Comparison of ENCODE assay signal across 15 cellular contexts in the genomic region with DNA sequence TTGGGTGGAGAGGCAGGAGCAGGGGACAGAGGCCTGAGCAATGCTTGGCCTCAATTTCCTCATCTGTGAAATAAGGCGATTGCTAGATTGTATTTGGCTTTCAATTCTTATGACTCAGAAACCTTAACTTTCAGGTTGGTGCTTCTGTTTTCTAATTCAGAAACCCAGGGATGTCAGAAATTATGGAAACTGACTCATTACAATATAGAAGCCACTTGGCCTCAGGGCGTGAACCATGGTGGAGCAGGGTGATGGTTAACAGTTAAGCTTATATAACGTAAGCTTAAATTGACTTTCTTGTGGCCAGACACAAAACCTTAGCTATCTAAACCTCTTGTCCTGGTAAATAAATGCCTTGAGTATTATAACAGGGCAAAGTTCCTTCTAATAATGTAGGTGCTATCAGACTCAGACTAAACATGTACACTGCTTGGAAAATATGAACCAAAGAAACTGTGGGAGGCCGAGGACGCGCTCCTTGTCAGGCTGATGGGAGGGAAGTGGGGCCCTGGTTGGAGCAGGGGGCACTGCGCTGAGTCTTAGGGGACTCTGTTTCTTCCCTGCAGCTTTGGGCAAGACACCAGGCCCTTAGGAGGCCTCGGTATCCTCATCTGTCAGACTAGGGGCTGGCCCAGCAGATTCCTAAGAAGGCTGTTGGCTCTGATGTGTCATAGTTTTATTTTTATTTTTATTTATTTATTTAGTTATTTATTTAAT. TPM values are rescaled to one million over a fixed set of nuclear protein-coding genes. Genes with fewer than 3 reads are reported as not detected.
DNase-seq lines count a peak whose midpoint lies in the region; ATAC-seq and TF ChIP-seq lines count a peak whose summit lies in the region.
"Had no signal": no experiment of that assay in that cellular context is flagged by ENCODE, and none has a peak within 500 bp of the region (broad histone marks: within the 10 kb centered on the region; RNA-seq: fewer than 3 reads in every experiment).

No MANE protein-coding gene starts in this region.

- peaks cover 11% of the 10 kb centered on the region for H3K4me1 ChIP-seq in Panc1 (ENCODE audit: control insufficient read depth, insufficient read depth, low read length)

- peaks cover 64% of the 10 kb centered on the region for H3K4me1 Mint-ChIP-seq in activated CD4-positive, alpha-beta T cell treated with anti-CD3 and anti-CD28 coated beads, Interleukin-2, amount 10 ng/mL, durations not matched to agents 24 days and 14 days
- peaks cover 67% of the 10 kb centered on the region for H3K4me1 Mint-ChIP-seq in activated naive CD8-positive, alpha-beta T cell (ENCODE audit: low read depth)

- H3K4me3 Mint-ChIP-seq in activated CD4-positive, alpha-beta T cell treated with anti-CD3 and anti-CD28 coated beads, Interleukin-2, amount 10 ng/mL, durations not matched to agents 24 days and 14 days = peak overlapping the region; percentile 72
- peak overlapping the region; percentile 51 for H3K4me3 Mint-ChIP-seq in activated naive CD8-positive, alpha-beta T cell

- BruUV-seq in Panc1 (replicated peaks; lab: Mats Ljungman, UMichigan) = TSS peak; percentile 43

- CTCF ChIA-PET in Panc1 (lab: Charles Lee) = no interaction called here

- in situ Hi-C loops in Panc1 (cut with HindIII; ENCODE audit: low pct_unique_long_range_greater_than_20kb, low sequenced_read_pairs) = no loop called here

- peak; percentile 74 for DNase-seq in activated CD4-positive, alpha-beta T cell treated with anti-CD3 and anti-CD28 coated beads, Interleukin-2, amount 10 ng/mL, durations not matched to agents 24 days and 14 days
- no peak for DNase-seq in activated CD4-positive, alpha-beta T cell treated with anti-CD3 and anti-CD28 coated beads, Interleukin-2, amount 50 U/mL, for 1 hour
- DNase-seq in Panc1 (ENCODE audit: low read depth, low spot score) = no peak
- peak; percentile 69 for DNase-seq in stimulated activated CD4-positive, alpha-beta T cell treated with anti-CD3 and anti-CD28 coated beads, Interleukin-4, amount 100 ng/mL, for 24 hours
- no peak for DNase-seq in SHP77 treated with DMSO at 0.1 percent for 48 hours (lab: John Stamatoyannopoulos, UW)
- DNase-seq: activated gamma-delta T cell, DMS53, GOT3, midbrain, NCI-H226, RPMI8226, trophoblast cell had no signal

- intact Hi-C loops in activated CD4-positive, alpha-beta T cell treated with anti-CD3 and anti-CD28 coated beads, Interleukin-2, amount 10 ng/mL, durations not matched to agents 24 days and 14 days (cut with micrococcal nuclease) = loop anchor here (1.0 to 5.0 kb wide), 2 partner anchors 18 to 103 kb away; partner anchors contain the start of gene SREBF1
- intact Hi-C loops in Panc1 (cut with micrococcal nuclease; ENCODE audit: unreplicated experiment) = no loop called here

- no peaks in the 10 kb centered on the region for H3K27me3 Mint-ChIP-seq in activated CD4-positive, alpha-beta T cell treated with anti-CD3 and anti-CD28 coated beads, Interleukin-2, amount 10 ng/mL, durations not matched to agents 24 days and 14 days
- H3K27me3 Mint-ChIP-seq in activated naive CD8-positive, alpha-beta T cell = no peaks in the 10 kb centered on the region

- peak overlapping the region; percentile 94 for H3K27ac Mint-ChIP-seq in activated CD4-positive, alpha-beta T cell treated with anti-CD3 and anti-CD28 coated beads, Interleukin-2, amount 10 ng/mL, durations not matched to agents 24 days and 14 days
- H3K27ac Mint-ChIP-seq in activated naive CD8-positive, alpha-beta T cell = peak overlapping the region; percentile 76

- H3K27ac ChIP-seq in Panc1 (ENCODE audit: low read length) = no peak overlapping the region

- H3K27me3 ChIP-seq in Panc1 (ENCODE audit: control insufficient read depth, insufficient read depth, low read length) = no peaks in the 10 kb centered on the region

- ATAC-seq in Panc1 = no peak
- no peak for ATAC-seq in HG02970 (IDR thresholded peaks at IDR 0.05; ENCODE audit: low FRiP score, unreplicated experiment)
- ATAC-seq in GM18502 (IDR thresholded peaks at IDR 0.05; ENCODE audit: poor library complexity, unreplicated experiment) = no peak

- no peaks in the 10 kb centered on the region for H3K36me3 ChIP-seq in Panc1 (ENCODE audit: control insufficient read depth, insufficient read depth, low read length)

- TF ChIP-seq CTCF in Panc1 (IDR thresholded peaks at IDR 0.05) = no peak

- H3K36me3 Mint-ChIP-seq in activated CD4-positive, alpha-beta T cell treated with anti-CD3 and anti-CD28 coated beads, Interleukin-2, amount 10 ng/mL, durations not matched to agents 24 days and 14 days (ENCODE audit: low read depth) = peaks cover 8% of the 10 kb centered on the region
- no peaks in the 10 kb centered on the region for H3K36me3 Mint-ChIP-seq in activated naive CD8-positive, alpha-beta T cell

- POLR2A ChIA-PET in Panc1 (lab: Charles Lee) = no interaction called here

- H3K9me3 Mint-ChIP-seq in activated CD4-positive, alpha-beta T cell treated with anti-CD3 and anti-CD28 coated beads, Interleukin-2, amount 10 ng/mL, durations not matched to agents 24 days and 14 days = no peaks in the 10 kb centered on the region
- no peaks in the 10 kb centered on the region for H3K9me3 Mint-ChIP-seq in activated naive CD8-positive, alpha-beta T cell (ENCODE audit: low read depth)

- no peaks in the 10 kb centered on the region for H3K9me3 ChIP-seq in Panc1 (ENCODE audit: control insufficient read depth, insufficient read depth, low read depth, low read length)

- no peak overlapping the region for H3K4me3 ChIP-seq in Panc1 (ENCODE audit: low read depth in 2 of 2, low read length in 2 of 2)

RNA-seq across cellular contexts. Expression of gene SREBF1, which starts 17.2 kb away (rescaled TPM):
- total RNA-seq in activated CD4-positive, alpha-beta T cell treated with anti-CD3 and anti-CD28 coated beads, Interleukin-2, amount 10 ng/mL, durations not matched to agents 24 days and 14 days = 154 and 171 TPM in 2 replicates
- 230 TPM for total RNA-seq in Panc1 (2021; ENCODE audit: unreplicated experiment)
- polyA plus RNA-seq in Panc1 (2012; ENCODE audit: insufficient read length) = 434 TPM

Comparison
In these comparisons a context has a peak if more than half of its experiments do, and no peak if none do; other contexts are left out.
1. DNase-seq: peak in activated CD4-positive, alpha-beta T cell treated with anti-CD3 and anti-CD28 coated beads, Interleukin-2, amount 10 ng/mL, durations not matched to agents 24 days and 14 days (single experiment) and stimulated activated CD4-positive, alpha-beta T cell treated with anti-CD3 and anti-CD28 coated beads, Interleukin-4, amount 100 ng/mL, for 24 hours (single experiment); none in activated CD4-positive, alpha-beta T cell treated with anti-CD3 and anti-CD28 coated beads, Interleukin-2, amount 50 U/mL, for 1 hour (single experiment), Panc1 (single experiment) and SHP77 treated with DMSO at 0.1 percent for 48 hours (single experiment).